In genomic region chr6:42043787-42044475, GRCh38 we compare ENCODE assay signal across 8 cellular contexts.
DNase-seq lines count a peak whose midpoint lies in the region; ATAC-seq and TF ChIP-seq lines count a peak whose summit lies in the region.

No MANE protein-coding gene starts in this region.

- H3K27ac ChIP-seq in WERI-Rb-1, result no peak overlapping the region

- H3K36me3 ChIP-seq in GM06990 (ENCODE audit: control insufficient read depth, insufficient read depth, low read length) (no peaks in the 10 kb centered on the region), WERI-Rb-1 (no peaks in the 10 kb centered on the region)

- TF ChIP-seq CTCF in GM06990 (IDR thresholded peaks at IDR 0.05; ENCODE audit: insufficient read depth, low read length, poor library complexity, severe bottlenecking), result peak; percentile 92
- peak; percentile 97 for TF ChIP-seq CTCF in WERI-Rb-1 (IDR thresholded peaks at IDR 0.05; ENCODE audit: low read depth, low read length)

- H3K27me3 ChIP-seq in GM06990 (replicated peaks; ENCODE audit: control insufficient read depth, insufficient read depth, low read length), result no peaks in the 10 kb centered on the region
- H3K27me3 ChIP-seq in WERI-Rb-1 (ENCODE audit: insufficient read depth, low read depth, severe bottlenecking), result peaks cover 3% of the 10 kb centered on the region

- peak; percentile 75 for DNase-seq in GM06990 (ENCODE audit: extremely low read depth, insufficient read length)
- DNase-seq in NCI-H2196 treated with DMSO at 0.1 percent for 48 hours (lab: John Stamatoyannopoulos, UW; ENCODE audit: unreplicated experiment), result peak; percentile 65
- peak; percentile 95 for DNase-seq in WERI-Rb-1
- DNase-seq in brain pericyte (ENCODE audit: low read depth, low spot score), result peak; percentile 60
- DNase-seq in iris pigment epithelial cell (ENCODE audit: low read depth), result peak; percentile 79
- DNase-seq in stimulated activated CD4-positive, alpha-beta T cell treated with anti-CD3 and anti-CD28 coated beads, Interleukin-12 subunit alpha, Interleukin-12 subunit beta, amount 100 ng/mL, for 48 hours (ENCODE audit: low read depth in 2 of 3, low spot score in 1 of 3), result peak; percentile 88 to 97 (median 90)

- H3K4me3 ChIP-seq in GM06990 (replicated peaks; ENCODE audit: low read depth, low read length) (no peak overlapping the region), WERI-Rb-1 (ENCODE audit: low read depth, low read length) (no peak overlapping the region)

- H3K9me3 ChIP-seq in WERI-Rb-1 (ENCODE audit: severe bottlenecking), result no peaks in the 10 kb centered on the region

- peak; percentile 38 for ATAC-seq in HG03095 (IDR thresholded peaks at IDR 0.05; ENCODE audit: unreplicated experiment)
- ATAC-seq in GM18520 (IDR thresholded peaks at IDR 0.05; ENCODE audit: unreplicated experiment), result no peak
